Comparison of ENCODE assay signal across 25 cellular contexts in genomic region chr15:52749250-52749649, GRCh38. TPM values are rescaled to one million over a fixed set of nuclear protein-coding genes. Genes with fewer than 3 reads are reported as not detected.
DNase-seq lines count a peak whose midpoint lies in the region; ATAC-seq, FAIRE-seq and TF ChIP-seq lines count a peak whose summit lies in the region.
"Had no signal": no experiment of that assay in that cellular context is flagged by ENCODE, and none has a peak within 500 bp of the region (broad histone marks: within the 10 kb centered on the region; RNA-seq: fewer than 3 reads in every experiment).

No MANE protein-coding gene starts in this region.

- H3K4me1 Mint-ChIP-seq in natural killer cell treated with Interleukin-12 subunit alpha and Interleukin-12 subunit beta and Interleukin-15 and Interleukin-18, amount 100 ng/mL, for 72 hours (ENCODE audit: low read depth in 2 of 2), result no peaks in the 10 kb centered on the region
- H3K4me1 Mint-ChIP-seq: activated naive CD8-positive, alpha-beta T cell treated with anti-CD3 and anti-CD28 coated beads, Interleukin-2, amount 10 ng/mL, durations not matched to agents 7 days and 5 days; mesothelial cell of epicardium had no signal

- no peaks in the 10 kb centered on the region for H3K79me2 ChIP-seq in GM12878 (ENCODE audit: control insufficient read depth, insufficient read depth, low read length)

- H4K20me1 ChIP-seq in GM12878 (ENCODE audit: control insufficient read depth, insufficient read depth), result no peaks in the 10 kb centered on the region

- no peaks in the 10 kb centered on the region for H3K36me3 ChIP-seq in GM12878 (ENCODE audit: control insufficient read depth in 2 of 2, insufficient read depth in 2 of 2, low read length in 1 of 2)
- H3K36me3 ChIP-seq: vagina had no signal

- no TSS peak for BruUV-seq in GM12878 (replicated peaks; lab: Mats Ljungman, UMichigan)

- no peak overlapping the region for H3K4me3 Mint-ChIP-seq in natural killer cell treated with Interleukin-12 subunit alpha and Interleukin-12 subunit beta and Interleukin-15 and Interleukin-18, amount 100 ng/mL, for 72 hours
- H3K4me3 Mint-ChIP-seq: activated naive CD8-positive, alpha-beta T cell treated with anti-CD3 and anti-CD28 coated beads, Interleukin-2, amount 10 ng/mL, durations not matched to agents 7 days and 5 days; CD8-positive, alpha-beta T cell; dendritic cell treated with granulocyte-macrophage colony-stimulating factor and Interleukin-4, amounts not matched to agents 40 ng/mL and 50 ng/mL, for 4 days; mesothelial cell of epicardium; neural crest cell; T-helper 17 cell had no signal

- H2AFZ ChIP-seq in GM12878 (ENCODE audit: control insufficient read depth, low read depth, low read length), result no peak overlapping the region

- no peak overlapping the region for H3K4me3 ChIP-seq in GM12878
- H3K4me3 ChIP-seq: psoas muscle, smooth muscle cell, vagina had no signal

- CTCF ChIA-PET in GM12878 (lab: Yijun Ruan, JAX), result interaction anchor here (1.6 to 2.4 kb wide), 2 partner anchors 15 to 492 kb away, joined by 5 to 7 read pairs; no protein-coding TSS in a partner anchor

- no peaks in the 10 kb centered on the region for H3K9me3 ChIP-seq in GM12878 (replicated peaks; ENCODE audit: control insufficient read depth, insufficient read depth, low read length)
- H3K9me3 ChIP-seq: psoas muscle, vagina had no signal

- 5% methylated on average over 4 of the region's 4 CpGs for WGBS in GM12878 (ENCODE audit: insufficient coverage, insufficient replicate concordance, low lambda C conversion rate, missing lambda C conversion rate)

- intact Hi-C loops in GM12878 (cut with micrococcal nuclease; ENCODE audit: unreplicated experiment), result no loop called here

- no peaks in the 10 kb centered on the region; the same call in 1 of the 2 replicates for H3K4me1 ChIP-seq in GM12878 (ENCODE audit: control insufficient read depth, insufficient read depth, low read length)
- H3K4me1 ChIP-seq: psoas muscle, vagina had no signal

- RAD21 ChIA-PET in GM12878 (lab: Charles Lee; ENCODE audit: unreplicated experiment), result no interaction called here

- H3K4me2 ChIP-seq in GM12878 (ENCODE audit: control insufficient read depth, insufficient read depth), result peak overlapping the region; percentile 68
- H3K4me2 ChIP-seq: smooth muscle cell had no signal

- no peak overlapping the region for H3K27ac Mint-ChIP-seq in natural killer cell treated with Interleukin-12 subunit alpha and Interleukin-12 subunit beta and Interleukin-15 and Interleukin-18, amount 100 ng/mL, for 72 hours
- H3K27ac Mint-ChIP-seq: activated naive CD8-positive, alpha-beta T cell treated with anti-CD3 and anti-CD28 coated beads, Interleukin-2, amount 10 ng/mL, durations not matched to agents 7 days and 5 days; CD8-positive, alpha-beta T cell; dendritic cell treated with granulocyte-macrophage colony-stimulating factor and Interleukin-4, amounts not matched to agents 40 ng/mL and 50 ng/mL, for 4 days; mesothelial cell of epicardium; T-helper 17 cell had no signal

- no peaks in the 10 kb centered on the region for H3K9me3 Mint-ChIP-seq in natural killer cell treated with Interleukin-12 subunit alpha and Interleukin-12 subunit beta and Interleukin-15 and Interleukin-18, amount 100 ng/mL, for 72 hours
- H3K9me3 Mint-ChIP-seq: activated naive CD8-positive, alpha-beta T cell treated with anti-CD3 and anti-CD28 coated beads, Interleukin-2, amount 10 ng/mL, durations not matched to agents 7 days and 5 days; CD8-positive, alpha-beta T cell; dendritic cell treated with granulocyte-macrophage colony-stimulating factor and Interleukin-4, amounts not matched to agents 40 ng/mL and 50 ng/mL, for 4 days had no signal

- H3K9ac ChIP-seq in GM12878 (ENCODE audit: control insufficient read depth, insufficient read depth, low read length), result no peak overlapping the region

- SMC1A ChIA-PET in GM12878 (lab: Charles Lee; ENCODE audit: uncharacterized antibody, unreplicated experiment), result interaction anchor here (0.6 to 1.5 kb wide), 3 partner anchors 413 to 493 kb away, joined by 3 to 4 read pairs (median 3); no protein-coding TSS in a partner anchor

- no peak for TF ChIP-seq EP300 in GM12878 (IDR thresholded peaks at IDR 0.05; ENCODE audit: borderline replicate concordance in 1 of 2, control insufficient read depth in 1 of 2, low read depth in 2 of 2, low read length in 2 of 2)

- POLR2A ChIA-PET in GM12878 (lab: Charles Lee), result no interaction called here

- TF ChIP-seq CTCF in GM12878 (IDR thresholded peaks at IDR 0.05 in 2 of 3, conservative IDR thresholded peaks at IDR 0.05 in 1 of 3; ENCODE audit: control insufficient read depth in 2 of 3, extremely low read depth in 1 of 3, insufficient read depth in 1 of 3, low read depth in 3 of 3, low read length in 3 of 3), result no peak

- H3K27me3 Mint-ChIP-seq in natural killer cell treated with Interleukin-12 subunit alpha and Interleukin-12 subunit beta and Interleukin-15 and Interleukin-18, amount 100 ng/mL, for 72 hours, result peaks cover 36 to 61% of the 10 kb centered on the region in 2 donors

- FAIRE-seq in GM12878 (lab: Jason Lieb, UNC), result peak; percentile 68
- FAIRE-seq: bronchial epithelial cell, HepG2 had no signal

- TF ChIP-seq POLR2A in GM12878 (IDR thresholded peaks at IDR 0.05; ENCODE audit: low read depth, low read length), result no peak

- no peaks in the 10 kb centered on the region for H3K36me3 Mint-ChIP-seq in natural killer cell treated with Interleukin-12 subunit alpha and Interleukin-12 subunit beta and Interleukin-15 and Interleukin-18, amount 100 ng/mL, for 72 hours
- H3K36me3 Mint-ChIP-seq: activated naive CD8-positive, alpha-beta T cell treated with anti-CD3 and anti-CD28 coated beads, Interleukin-2, amount 10 ng/mL, durations not matched to agents 7 days and 5 days; CD8-positive, alpha-beta T cell; mesothelial cell of epicardium had no signal

- ATAC-seq in GM18499 (IDR thresholded peaks at IDR 0.05; ENCODE audit: insufficient read depth, unreplicated experiment) (peak; percentile 63), GM19351 (IDR thresholded peaks at IDR 0.05; ENCODE audit: unreplicated experiment) (peak; percentile 64), HG03196 (IDR thresholded peaks at IDR 0.05; ENCODE audit: unreplicated experiment) (peak; percentile 67), GM12878 (peak; percentile 79), GM21515 (IDR thresholded peaks at IDR 0.05; ENCODE audit: unreplicated experiment) (no peak), HG02642 (IDR thresholded peaks at IDR 0.05; ENCODE audit: poor library complexity, unreplicated experiment) (no peak)
- no peak for ATAC-seq in natural killer cell treated with Interleukin-12 subunit alpha and Interleukin-12 subunit beta and Interleukin-15 and Interleukin-18, amount 100 ng/mL, for 72 hours
- ATAC-seq: CD8-positive, alpha-beta T cell; HCT116; HepG2; left colon; psoas muscle; Right ventricle myocardium inferior; T-helper 17 cell had no signal

- TF ChIP-seq RAD21 in GM12878 (IDR thresholded peaks at IDR 0.05; ENCODE audit: insufficient read depth, low read depth, low read length), result no peak

- in situ Hi-C loops in GM12878 (cut with MboI), result no loop called here

- DNase-seq in GM12878 (ENCODE audit: low read depth, low spot score), result peak; percentile 33
- DNase-seq in glomerular visceral epithelial cell (ENCODE audit: extremely low spot score), result no peak
- DNase-seq in natural killer cell treated with Interleukin-12 subunit alpha and Interleukin-12 subunit beta and Interleukin-15 and Interleukin-18, amount 100 ng/mL, for 72 hours (ENCODE audit: low spot score), result no peak
- DNase-seq: activated naive CD8-positive, alpha-beta T cell treated with anti-CD3 and anti-CD28 coated beads, Interleukin-2, amount 10 ng/mL, durations not matched to agents 7 days and 5 days; CD8-positive, alpha-beta T cell; left colon; NCI-H1694; psoas muscle; stimulated activated CD8-positive, alpha-beta memory T cell treated with anti-CD3 and anti-CD28 coated beads, Interleukin-4, amount 100 ng/mL, for 48 hours; T-helper 17 cell had no signal

- no peak overlapping the region for H3K27ac ChIP-seq in GM12878 (ENCODE audit: control insufficient read depth, insufficient read depth)
- H3K27ac ChIP-seq: psoas muscle, vagina had no signal

- H3K27me3 ChIP-seq in GM12878 (replicated peaks in 1 of 2; ENCODE audit: control insufficient read depth in 2 of 2, insufficient read depth in 2 of 2, low read length in 1 of 2), result no peaks in the 10 kb centered on the region
- H3K27me3 ChIP-seq: vagina had no signal

TF ChIP-seq in GM12878, 131 proteins besides CTCF, POLR2A, EP300 and RAD21:
- TF ChIP-seq RB1 (IDR thresholded peaks at IDR 0.05; ENCODE audit: borderline replicate concordance) (no peak), POU2F2 (IDR thresholded peaks at IDR 0.05; ENCODE audit: borderline replicate concordance, low read depth, low read length) (0 out of 3 replicates have a peak, but pooled peaks have one; percentile 38), BCL11A (IDR thresholded peaks at IDR 0.05; ENCODE audit: low read depth, low read length) (no peak), ZNF622 (IDR thresholded peaks at IDR 0.05) (no peak), JUNB (IDR thresholded peaks at IDR 0.05) (peak; percentile 36; the same call in 1 of the 2 replicates)

RNA-seq across cellular contexts. Expression of gene ONECUT1, which starts 40.9 kb away (rescaled TPM):
- total RNA-seq in GM12878 (2013; cell fraction: nucleolus; rRNA removed), result not detected in 2 replicates
- total RNA-seq in GM12878 (2014; rRNA removed) (not detected in 2 replicates), GM12878 (2014; rRNA removed; fragmentation: Illumina TruSeq; extraction: Trizol) (not detected in 2 replicates), GM12878 (2021) (0.11 and 0.28 TPM in 2 replicates)
- not detected for polyA plus RNA-seq in GM12878 (2011; ENCODE audit: low read depth)
- polyA plus RNA-seq in GM12878 (2011; rRNA removed) (not detected in 2 replicates), GM12878 (2014; fragmentation: Illumina TruSeq; extraction: Trizol) (not detected in 2 replicates), GM12878 (2014; fragmentation: Nextera tagmentation; extraction: Ambion mirVana) (not detected), GM12878 (2014; rRNA removed) (not detected in 2 replicates), GM12878 (2016; fragmentation: Nextera tagmentation; extraction: Ambion mirVana) (not detected)
- polyA plus RNA-seq in GM12878 (2011; cell fraction: cytosol; rRNA removed), result not detected in 2 replicates
- polyA plus RNA-seq in GM12878 (2011; cell fraction: nucleus; rRNA removed), result not detected in 2 replicates
- not detected in 2 replicates for polyA plus RNA-seq in GM12878 (2012)
- not detected in 2 replicates for polyA minus RNA-seq in GM12878 (2011; rRNA and poly(A)+ RNA removed)
- not detected in 2 replicates for polyA minus RNA-seq in GM12878 (2011; cell fraction: cytosol; rRNA and poly(A)+ RNA removed)
- not detected in 2 replicates for polyA minus RNA-seq in GM12878 (2011; cell fraction: nucleus; rRNA and poly(A)+ RNA removed)
- total RNA-seq in natural killer cell treated with Interleukin-12 subunit alpha and Interleukin-12 subunit beta and Interleukin-15 and Interleukin-18, amount 100 ng/mL, for 72 hours, result not detected
- total RNA-seq: activated naive CD8-positive, alpha-beta T cell treated with anti-CD3 and anti-CD28 coated beads, Interleukin-2, amount 10 ng/mL, durations not matched to agents 7 days and 5 days; bronchial epithelial cell; CD8-positive, alpha-beta T cell; fibroblast of villous mesenchyme; left colon; psoas muscle; Right ventricle myocardium inferior; T-helper 17 cell; vagina had no signal
- polyA plus RNA-seq: psoas muscle had no signal

Comparison
In these comparisons a context has a peak if more than half of its experiments do, and no peak if none do; other contexts are left out.
1. ATAC-seq: peak in GM18499 (single experiment), GM19351 (single experiment), HG03196 (single experiment) and GM12878 (single experiment); none in GM21515 (single experiment), HG02642 (single experiment) and natural killer cell treated with Interleukin-12 subunit alpha and Interleukin-12 subunit beta and Interleukin-15 and Interleukin-18, amount 100 ng/mL, for 72 hours (0 of 2).